Comparison of ENCODE assay signal across 8 cellular contexts in the genomic region with DNA sequence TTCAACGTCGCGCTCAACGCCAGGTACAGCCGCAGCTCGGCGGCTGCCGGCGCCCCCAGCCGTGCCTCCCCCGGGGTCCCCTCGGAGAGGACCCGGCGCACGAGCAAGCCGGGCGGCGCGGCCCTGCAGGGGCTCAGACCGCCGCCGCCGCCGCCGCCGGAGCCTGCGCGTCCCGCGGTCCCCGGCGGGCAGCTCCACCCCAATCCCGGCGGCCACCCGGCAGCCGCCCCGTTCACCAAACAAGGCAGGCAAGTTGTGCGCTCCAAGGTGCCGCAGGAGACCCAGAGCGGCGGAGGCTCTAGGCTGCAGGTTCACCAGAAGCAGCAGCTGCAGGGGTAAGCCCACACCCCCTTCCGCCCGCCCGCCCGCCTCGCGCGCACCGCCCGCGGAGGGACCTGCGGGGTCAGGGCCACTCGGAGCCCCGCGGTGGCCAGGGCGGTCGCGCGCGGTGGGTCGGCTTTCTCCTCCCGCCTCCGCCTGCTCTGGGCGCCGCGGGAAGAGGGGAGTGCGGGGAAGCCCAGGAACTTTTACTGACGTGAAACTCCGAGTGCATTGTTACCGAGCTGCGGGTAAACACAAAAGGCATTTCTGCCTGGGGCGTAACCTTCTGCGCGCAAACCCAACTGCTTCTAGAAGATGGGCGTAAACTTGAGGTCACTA. TPM values are rescaled to one million over a fixed set of nuclear protein-coding genes. Genes with fewer than 3 reads are reported as not detected.
A peak's percentile ranks its signal among the peaks of the same experiment; 100 is the strongest.
DNase-seq lines count a peak whose midpoint lies in the region; ATAC-seq and TF ChIP-seq lines count a peak whose summit lies in the region.

No MANE protein-coding gene starts in this region.

- TF ChIP-seq CTCF in hepatocyte (IDR thresholded peaks at IDR 0.05; ENCODE audit: poor library complexity) (no peak), gastrocnemius medialis (IDR thresholded peaks at IDR 0.05 in 4 of 5, conservative IDR thresholded peaks at IDR 0.05 in 1 of 5) (no peak), GM20000 (IDR thresholded peaks at IDR 0.05; ENCODE audit: extremely low read depth, missing control alignments) (no peak)

- ATAC-seq in gastrocnemius medialis: peak; percentile 41 to 49

- H3K4me1 ChIP-seq in adipocyte (ENCODE audit: control insufficient read depth, insufficient read depth, low read length) (no peaks in the 10 kb centered on the region), hepatocyte (ENCODE audit: insufficient read depth) (peaks cover 5% of the 10 kb centered on the region), gastrocnemius medialis (no peaks in the 10 kb centered on the region)

- H3K27me3 ChIP-seq in H7 (ENCODE audit: control insufficient read depth, insufficient read depth, low read length) (no peaks in the 10 kb centered on the region), adipocyte (replicated peaks; ENCODE audit: control insufficient read depth, insufficient read depth, low read length) (peaks cover 25% of the 10 kb centered on the region), hepatocyte (no peaks in the 10 kb centered on the region), gastrocnemius medialis (no peaks in the 10 kb centered on the region)

- H3K4me3 ChIP-seq in GM08714 (ENCODE audit: low read length): peak overlapping the region; percentile 42
- peak overlapping the region; percentile 57 for H3K4me3 ChIP-seq in H7 (ENCODE audit: insufficient read depth, low read depth, low read length)
- H3K4me3 ChIP-seq in adipocyte (ENCODE audit: low read length): peak overlapping the region; percentile 81
- peak overlapping the region; percentile 97 for H3K4me3 ChIP-seq in hepatocyte
- peak overlapping the region; percentile 71 to 83 (median 74) for H3K4me3 ChIP-seq in gastrocnemius medialis

- no peaks in the 10 kb centered on the region for H4K20me1 ChIP-seq in hepatocyte (ENCODE audit: insufficient read depth, poor library complexity, severe bottlenecking)

- intact Hi-C loops in gastrocnemius medialis (cut with DNase I; ENCODE audit: low total_unique reads): loop anchor here (2.0 to 5.0 kb wide), 2 partner anchors 75 to 190 kb away; no protein-coding TSS in a partner anchor
- intact Hi-C loops in posterior vena cava (cut with DNase I): loop anchor here in 1 of 2 donors (5.0 kb wide), 1 partner anchor 175 kb away; no protein-coding TSS in a partner anchor

- under 1% methylated on average over 48 of the region's 75 CpGs for WGBS in hepatocyte (ENCODE audit: low lambda C conversion rate, missing lambda C conversion rate)

- peak overlapping the region; percentile 57 for H2AFZ ChIP-seq in hepatocyte

- H3K9me2 ChIP-seq in hepatocyte (replicated peaks; ENCODE audit: insufficient read depth): no peaks in the 10 kb centered on the region

- no peaks in the 10 kb centered on the region for H3K36me3 ChIP-seq in H7 (replicated peaks; ENCODE audit: control insufficient read depth, insufficient read depth, low read length)
- H3K36me3 ChIP-seq in adipocyte (ENCODE audit: control insufficient read depth, insufficient read depth, low read length, severe bottlenecking): no peaks in the 10 kb centered on the region
- no peaks in the 10 kb centered on the region for H3K36me3 ChIP-seq in hepatocyte (replicated peaks; ENCODE audit: insufficient read depth, low read depth)
- no peaks in the 10 kb centered on the region for H3K36me3 ChIP-seq in gastrocnemius medialis

- H3K27ac ChIP-seq in hepatocyte (peak overlapping the region; percentile 96), gastrocnemius medialis (peak overlapping the region; percentile 75 to 79 (median 78))

- H3K79me2 ChIP-seq in hepatocyte: peaks cover 29% of the 10 kb centered on the region

- DNase-seq in H7 (peak; percentile 79), NCI-H2227 (lab: John Stamatoyannopoulos, UW; ENCODE audit: unreplicated experiment) (peak; percentile 57), adipocyte (ENCODE audit: low read depth) (peak; percentile 76), hepatocyte (ENCODE audit: low spot score) (peak; percentile 62), gastrocnemius medialis (no peak), GM20000 (ENCODE audit: low spot score) (no peak), posterior vena cava (ENCODE audit: low spot score) (no peak)

- in situ Hi-C loops in gastrocnemius medialis (cut with MboI; ENCODE audit: low sequenced_read_pairs in 4 of 4): loop anchor here in 2 of 4 donors (10.0 kb wide), 3 partner anchors 87 to 173 kb away; no protein-coding TSS in a partner anchor

- H3K4me2 ChIP-seq in hepatocyte: peak overlapping the region; percentile 91

- H3K9ac ChIP-seq in adipocyte (ENCODE audit: low read length): no peak overlapping the region

- no peak for TF ChIP-seq POLR2A in gastrocnemius medialis (IDR thresholded peaks at IDR 0.05)

- H3K9me3 ChIP-seq in adipocyte (ENCODE audit: control insufficient read depth, low read length) (no peaks in the 10 kb centered on the region), hepatocyte (ENCODE audit: low read depth) (no peaks in the 10 kb centered on the region), gastrocnemius medialis (no peaks in the 10 kb centered on the region)

RNA-seq across cellular contexts. Expression of a gene that starts 0.9 kb away (rescaled TPM):
- total RNA-seq in H7 (2014; rRNA removed; shearing (Covaris generic)): 19.6 and 27.4 TPM in 2 replicates
- total RNA-seq in hepatocyte (60.9 and 68.9 TPM in 2 replicates), gastrocnemius medialis (10 to 100 TPM in 3 of 4 donors, 1 to 10 TPM in 1; 8.0 to 42.8 (median 18.4) TPM), posterior vena cava (100 to 1,000 TPM; 206 to 235 TPM)
- polyA plus RNA-seq in hepatocyte: 29.5 and 35.6 TPM in 2 replicates

Comparison
In these comparisons a context has a peak if more than half of its experiments do, and no peak if none do; other contexts are left out.
1. H3K4me3 ChIP-seq: peak in every context shown above with its lines; median percentile 97 in hepatocyte; 81 in adipocyte; 74 in gastrocnemius medialis; 57 in H7; 42 in GM08714.
2. DNase-seq: peak in H7 (single experiment), NCI-H2227 (single experiment), adipocyte (single experiment) and hepatocyte (single experiment); none in gastrocnemius medialis (0 of 2), GM20000 (single experiment) and posterior vena cava (single experiment).